8 cellular contexts compared by ENCODE assay signal in genomic region chr6:31829633-31830492, GRCh38. TPM values are rescaled to one million over a fixed set of nuclear protein-coding genes. Genes with fewer than 3 reads are reported as not detected.
DNase-seq lines count a peak whose midpoint lies in the region; ATAC-seq and FAIRE-seq lines count a peak whose summit lies in the region.

No MANE protein-coding gene starts in this region.

- H3K9ac ChIP-seq in iPS-20b (ENCODE audit: low read depth, low read length), result peak overlapping the region; percentile 84; the same call in 1 of the 2 replicates

- H3K9me3 ChIP-seq in iPS-20b (ENCODE audit: insufficient read depth, low read depth, low read length), result no peaks in the 10 kb centered on the region
- no peaks in the 10 kb centered on the region for H3K9me3 ChIP-seq in small intestine (ENCODE audit: control insufficient read depth, low read depth)

- H3K27ac ChIP-seq in angular gyrus (ENCODE audit: low read depth, low read length) (peak overlapping the region; percentile 72), iPS-20b (ENCODE audit: low read length) (no peak overlapping the region), small intestine (ENCODE audit: low read depth in 1 of 2, low read length in 1 of 2) (peak overlapping the region; percentile 85 to 89)

- no peaks in the 10 kb centered on the region for H3K27me3 ChIP-seq in iPS-20b (ENCODE audit: insufficient read depth, low read length)
- no peaks in the 10 kb centered on the region for H3K27me3 ChIP-seq in small intestine (ENCODE audit: control insufficient read depth in 2 of 2, insufficient read depth in 2 of 2, low read length in 2 of 2)

- H3K4me3 ChIP-seq in iPS-20b (ENCODE audit: low read length) (peak overlapping the region; percentile 97), small intestine (ENCODE audit: low read depth in 1 of 2, low read length in 2 of 2) (peak overlapping the region; percentile 77 to 86)

- DNase-seq in A172 (ENCODE audit: low spot score) (peak; percentile 37), GDM1 (lab: John Stamatoyannopoulos, UW) (peak; percentile 25), NCI-H446 (lab: John Stamatoyannopoulos, UW) (peak; percentile 19 to 60), small intestine (peak; percentile 65)

- no peak for ATAC-seq in HG03342 (IDR thresholded peaks at IDR 0.05; ENCODE audit: unreplicated experiment)
- ATAC-seq in GM18498 (IDR thresholded peaks at IDR 0.05; ENCODE audit: unreplicated experiment), result no peak

- no peak for FAIRE-seq in small intestine (lab: Jason Lieb, UNC)

- H3K4me1 ChIP-seq in iPS-20b (ENCODE audit: insufficient read depth, low read length) (peaks cover 14% of the 10 kb centered on the region; the same call in 1 of the 2 replicates), small intestine (ENCODE audit: control insufficient read depth in 2 of 2, insufficient read depth in 1 of 2, low read depth in 1 of 2, low read length in 1 of 2) (no peaks in the 10 kb centered on the region)

- WGBS in small intestine, 3 donors, result 0 to 1% (median 0%) methylated on average over 15 to 20 of the region's 20 CpGs

- no peaks in the 10 kb centered on the region for H3K36me3 ChIP-seq in iPS-20b (ENCODE audit: insufficient read depth, low read depth, low read length)
- H3K36me3 ChIP-seq in small intestine (ENCODE audit: control insufficient read depth in 2 of 2, insufficient read depth in 2 of 2, low read length in 2 of 2), result no peaks in the 10 kb centered on the region

RNA-seq across cellular contexts. Expression of gene HSPA1B, which starts 2.3 kb away (rescaled TPM):
- total RNA-seq in A172 (2014; rRNA removed; shearing (Covaris generic)), result 312 and 358 TPM in 2 replicates
- polyA plus RNA-seq in small intestine, result 10 to 100 TPM; 16.5 to 47.4 (median 22.6) TPM

RNA-seq across cellular contexts. Expression of gene HSPA1A, which starts 14.5 kb away (rescaled TPM):
- 1.2 and 4.1 TPM in 2 replicates for total RNA-seq in A172 (2014; rRNA removed; shearing (Covaris generic))
- 10 to 100 TPM in 2 of 3 donors, 1 to 10 TPM in 1; 9.7 to 36.4 (median 15.0) TPM for polyA plus RNA-seq in small intestine

RNA-seq across cellular contexts. Expression of gene HSPA1L, which starts 14.8 kb away (rescaled TPM):
- 1.4 and 3.0 TPM in 2 replicates for total RNA-seq in A172 (2014; rRNA removed; shearing (Covaris generic))
- 1 to 10 TPM in 1 of 3 donors, under 1 TPM in 2; 0.27 to 1.3 (median 0.94) TPM for polyA plus RNA-seq in small intestine

RNA-seq across cellular contexts. Expression of gene LSM2, which starts 23.1 kb away (rescaled TPM):
- 80.4 and 88.0 TPM in 2 replicates for total RNA-seq in A172 (2014; rRNA removed; shearing (Covaris generic))
- polyA plus RNA-seq in small intestine, result 10 to 100 TPM; 27.3 to 90.2 (median 29.7) TPM

RNA-seq across cellular contexts. Expression of gene NEU1, which starts 32.8 kb away (rescaled TPM):
- 101 and 107 TPM in 2 replicates for total RNA-seq in A172 (2014; rRNA removed; shearing (Covaris generic))
- polyA plus RNA-seq in small intestine, result 10 to 100 TPM; 24.8 to 38.3 (median 36.5) TPM
